8 cellular contexts compared by ENCODE assay signal in genomic region chr12:751192-751827, GRCh38. TPM values are rescaled to one million over a fixed set of nuclear protein-coding genes. Genes with fewer than 3 reads are reported as not detected.
DNase-seq lines count a peak whose midpoint lies in the region; ATAC-seq and TF ChIP-seq lines count a peak whose summit lies in the region.

No MANE protein-coding gene starts in this region.

- peak overlapping the region; percentile 16 for H3K9ac ChIP-seq in mucosa of stomach (ENCODE audit: low read length)

- H3K9me2 ChIP-seq in OCI-LY7 (ENCODE audit: insufficient read depth, low read length), result no peaks in the 10 kb centered on the region

- no TSS peak for BruUV-seq in OCI-LY7 (replicated peaks; lab: Mats Ljungman, UMichigan)

- peak overlapping the region; percentile 87 for H3K4me3 ChIP-seq in OCI-LY7 (ENCODE audit: low read depth, low read length, poor library complexity, severe bottlenecking)
- peak overlapping the region; percentile 9 for H3K4me3 ChIP-seq in mucosa of stomach (ENCODE audit: low read length)

- ATAC-seq in GM21447 (IDR thresholded peaks at IDR 0.05; ENCODE audit: unreplicated experiment), result peak; percentile 36
- peak; percentile 50 for ATAC-seq in esophagus mucosa

- H3K79me2 ChIP-seq in OCI-LY7 (ENCODE audit: insufficient read depth, low read depth, low read length), result peaks cover 35% of the 10 kb centered on the region

- H3K36me3 ChIP-seq in OCI-LY7 (ENCODE audit: insufficient read depth, low read length) (peaks cover 25% of the 10 kb centered on the region), mucosa of stomach (ENCODE audit: control insufficient read depth, insufficient read depth, low read length) (no peaks in the 10 kb centered on the region)

- TF ChIP-seq CTCF in OCI-LY7 (conservative IDR thresholded peaks at IDR 0.05; ENCODE audit: low read length), result peak; percentile 88

- peaks cover 23% of the 10 kb centered on the region for H4K20me1 ChIP-seq in OCI-LY7 (ENCODE audit: insufficient read depth, low read length)

- H3K27me3 ChIP-seq in mucosa of stomach (ENCODE audit: control insufficient read depth, insufficient read depth, low read length), result no peaks in the 10 kb centered on the region

- peak overlapping the region; percentile 90 for H3K27ac ChIP-seq in OCI-LY7 (ENCODE audit: low read depth, low read length, poor library complexity, severe bottlenecking)

- peak overlapping the region; percentile 92 for H2AFZ ChIP-seq in OCI-LY7 (ENCODE audit: low read length)

- H3K4me1 ChIP-seq in OCI-LY7 (ENCODE audit: insufficient read depth, low read length, poor library complexity, severe bottlenecking), result peaks cover 39% of the 10 kb centered on the region
- peaks cover 11% of the 10 kb centered on the region for H3K4me1 ChIP-seq in mucosa of stomach (ENCODE audit: control insufficient read depth, insufficient read depth, low read length)

- H3K9me3 ChIP-seq in OCI-LY7 (ENCODE audit: low read length), result no peaks in the 10 kb centered on the region
- H3K9me3 ChIP-seq in mucosa of stomach (ENCODE audit: control insufficient read depth, low read length), result no peaks in the 10 kb centered on the region

- intact Hi-C loops in OCI-LY7 (cut with micrococcal nuclease; ENCODE audit: unreplicated experiment), result loop anchor here (1.0 to 10.0 kb wide), 7 partner anchors 27 to 843 kb away; partner anchors contain the start of genes FBXL14 and RAD52

- POLR2A ChIA-PET in OCI-LY7 (lab: Charles Lee), result interaction anchor here (0.6 to 3.8 kb wide), 41 partner anchors 9 to 565 kb away, joined by 3 to 37 read pairs (median 4); partner anchors contain the start of gene RAD52

- H3K4me2 ChIP-seq in OCI-LY7 (ENCODE audit: low read length), result peak overlapping the region; percentile 90

- CTCF ChIA-PET in OCI-LY7 (lab: Charles Lee; ENCODE audit: unreplicated experiment), result interaction anchor here (0.6 to 3.1 kb wide), 10 partner anchors 12 to 182 kb away, joined by 3 to 25 read pairs (median 4); partner anchors contain the start of gene NINJ2

- peak; percentile 84 for DNase-seq in DMS 273 treated with DMSO at 0.1 percent for 48 hours (lab: John Stamatoyannopoulos, UW)
- DNase-seq in HuH-7.5 (ENCODE audit: low spot score), result peak; percentile 83
- peak; percentile 99 for DNase-seq in OCI-LY7 (ENCODE audit: low spot score)
- DNase-seq in activated T-cell treated with anti-CD3 and anti-CD28 coated beads for 4 hours, result peak; percentile 68
- peak; percentile 65 to 73 for DNase-seq in stimulated activated CD8-positive, alpha-beta memory T cell treated with anti-CD3 and anti-CD28 coated beads, Interleukin-4, amount 100 ng/mL, for 4 hours (ENCODE audit: low read depth in 2 of 2, low spot score in 1 of 2)

RNA-seq across cellular contexts. Expression of gene WNK1, which starts 1.1 kb away (rescaled TPM):
- total RNA-seq in OCI-LY7 (2014; rRNA removed; shearing (Covaris generic)), result 66.4 and 84.1 TPM in 2 replicates
- total RNA-seq in OCI-LY7 (2022) (131 and 135 TPM in 2 replicates), esophagus mucosa (157 TPM)

Comparison
In these comparisons a context has a peak if more than half of its experiments do, and no peak if none do; other contexts are left out.
1. Peak in every context shown above with its lines: DNase-seq, ATAC-seq, H3K4me3 ChIP-seq and H3K27ac ChIP-seq.